In genomic region chr7:101235050-101235449, GRCh38 we compare ENCODE assay signal across 12 cellular contexts. TPM values are rescaled to one million over a fixed set of nuclear protein-coding genes. Genes with fewer than 3 reads are reported as not detected.
DNase-seq lines count a peak whose midpoint lies in the region; ATAC-seq and TF ChIP-seq lines count a peak whose summit lies in the region.
"Had no signal": no experiment of that assay in that cellular context is flagged by ENCODE, and none has a peak within 500 bp of the region (broad histone marks: within the 10 kb centered on the region; RNA-seq: fewer than 3 reads in every experiment).

No MANE protein-coding gene starts in this region.

- no peaks in the 10 kb centered on the region for H3K9me3 ChIP-seq in left lung

- peak; percentile 50 for DNase-seq in ACHN
- no peak for DNase-seq in GM12865 (ENCODE audit: low read depth)
- no peak for DNase-seq in foreskin keratinocyte
- no peak for DNase-seq in left lung
- DNase-seq in activated CD4-positive, alpha-beta T cell treated with anti-CD3 and anti-CD28 coated beads, Interleukin-2, amount 50 U/mL, for 48 hours = no peak
- DNase-seq in effector CD8-positive, alpha-beta T cell (lab: John Stamatoyannopoulos, UW) = no peak
- DNase-seq: activated T-cell treated with anti-CD3 and anti-CD28 coated beads for 4 hours, cerebellar nuclear complex, NCI-H1694, posterior cingulate gyrus had no signal

- peak; percentile 2 for TF ChIP-seq CTCF in GM12865 (IDR thresholded peaks at IDR 0.05; ENCODE audit: insufficient read depth, low read depth, low read length, missing control alignments)
- peak; percentile 41 for TF ChIP-seq CTCF in foreskin keratinocyte (conservative IDR thresholded peaks at IDR 0.05)
- no peak for TF ChIP-seq CTCF in left lung (IDR thresholded peaks at IDR 0.05)

- in situ Hi-C loops in ACHN (cut with HindIII; ENCODE audit: low pct_ligation_motif_present, low pct_unique_long_range_greater_than_20kb, low sequenced_read_pairs) = no loop called here

- H3K4me1 ChIP-seq in foreskin keratinocyte = no peaks in the 10 kb centered on the region
- H3K4me1 ChIP-seq in left lung = peaks cover 0 to 43% of the 10 kb centered on the region in 2 donors

- H3K27ac ChIP-seq in foreskin keratinocyte = no peak overlapping the region
- no peak overlapping the region for H3K27ac ChIP-seq in left lung

- ATAC-seq in SK-N-SH treated with all-trans-retinoic acid at 6 μM for 48 hours (peak; percentile 31), foreskin keratinocyte (no peak), left lung (no peak), HG02885 (IDR thresholded peaks at IDR 0.05; ENCODE audit: poor library complexity, unreplicated experiment) (no peak)

- intact Hi-C loops in left lung (cut with DNase I) = no loop called here

- H3K27me3 ChIP-seq in foreskin keratinocyte = no peaks in the 10 kb centered on the region
- no peaks in the 10 kb centered on the region for H3K27me3 ChIP-seq in left lung

- H3K4me3 ChIP-seq in GM12865 (ENCODE audit: low read depth, low read length) = no peak overlapping the region
- H3K4me3 ChIP-seq in left lung = no peak overlapping the region

- H3K36me3 ChIP-seq in left lung = peaks cover 0 to 43% of the 10 kb centered on the region in 2 donors

TF ChIP-seq in SK-N-SH treated with all-trans-retinoic acid at 6 μM for 48 hours, 23 proteins besides CTCF, POLR2A, EP300 and RAD21:
- TF ChIP-seq ZNF565 (CRISPR knock-in tag; conservative IDR thresholded peaks at IDR 0.05; ENCODE audit: low read depth) (no peak), TSHZ2 (CRISPR knock-in tag; IDR thresholded peaks at IDR 0.05) (no peak), CSDC2 (CRISPR knock-in tag; IDR thresholded peaks at IDR 0.05) (no peak), ZC3H10 (CRISPR knock-in tag; IDR thresholded peaks at IDR 0.05) (no peak), GLIS3 (CRISPR knock-in tag; IDR thresholded peaks at IDR 0.05) (no peak), TCF4 (CRISPR knock-in tag; IDR thresholded peaks at IDR 0.05; ENCODE audit: borderline replicate concordance) (no peak), PPARA (CRISPR knock-in tag; IDR thresholded peaks at IDR 0.05; ENCODE audit: borderline replicate concordance) (no peak), OSR1 (CRISPR knock-in tag; IDR thresholded peaks at IDR 0.05) (no peak), POU6F1 (CRISPR knock-in tag; IDR thresholded peaks at IDR 0.05; ENCODE audit: borderline replicate concordance, low read depth) (no peak), ARNTL (CRISPR knock-in tag; IDR thresholded peaks at IDR 0.05; ENCODE audit: borderline replicate concordance, low read depth) (no peak), CREB5 (CRISPR knock-in tag; IDR thresholded peaks at IDR 0.05; ENCODE audit: low read depth) (no peak), ZNF8 (CRISPR knock-in tag; IDR thresholded peaks at IDR 0.05) (no peak), RARB (CRISPR knock-in tag; IDR thresholded peaks at IDR 0.05) (no peak), ESRRG (CRISPR knock-in tag; IDR thresholded peaks at IDR 0.05) (no peak)

RNA-seq across cellular contexts. Expression of gene CLDN15, which starts 2.6 kb away (rescaled TPM):
- 1.7 and 3.4 TPM in 2 replicates for total RNA-seq in foreskin keratinocyte
- polyA plus RNA-seq in foreskin keratinocyte = 2.5 and 3.7 TPM in 2 replicates
- total RNA-seq in left lung = 1 to 10 TPM; 7.6 to 8.4 TPM

RNA-seq across cellular contexts. Expression of gene FIS1, which starts 9.8 kb away (rescaled TPM):
- total RNA-seq in foreskin keratinocyte = 134 and 177 TPM in 2 replicates
- 227 and 256 TPM in 2 replicates for polyA plus RNA-seq in foreskin keratinocyte
- 100 to 1,000 TPM; 144 to 148 TPM for total RNA-seq in left lung

RNA-seq across cellular contexts. Expression of gene ZNHIT1, which starts 17.1 kb away (rescaled TPM):
- total RNA-seq in foreskin keratinocyte = 81.2 and 93.8 TPM in 2 replicates
- 121 and 144 TPM in 2 replicates for polyA plus RNA-seq in foreskin keratinocyte
- 10 to 100 TPM; 66.1 to 70.5 TPM for total RNA-seq in left lung

RNA-seq across cellular contexts. Expression of gene PLOD3, which starts 17.7 kb away (rescaled TPM):
- total RNA-seq in foreskin keratinocyte (77.6 and 80.6 TPM in 2 replicates), left lung (100 to 1,000 TPM in 1 of 2 donors, 10 to 100 TPM in 1; 97.1 to 120 TPM)
- polyA plus RNA-seq in foreskin keratinocyte = 82.5 and 83.8 TPM in 2 replicates

RNA-seq across cellular contexts. Expression of gene MOGAT3, which starts 34.2 kb away (rescaled TPM):
- total RNA-seq in foreskin keratinocyte = not detected in 2 replicates
- polyA plus RNA-seq in foreskin keratinocyte = not detected in 2 replicates
- not detected for total RNA-seq in left lung

Comparison
In these comparisons a context has a peak if more than half of its experiments do, and no peak if none do; other contexts are left out.
1. CTCF ChIP-seq: peak in GM12865 (single experiment) and foreskin keratinocyte (single experiment); none in left lung (0 of 2).